Comparison of ENCODE assay signal across 12 cellular contexts in the genomic region with DNA sequence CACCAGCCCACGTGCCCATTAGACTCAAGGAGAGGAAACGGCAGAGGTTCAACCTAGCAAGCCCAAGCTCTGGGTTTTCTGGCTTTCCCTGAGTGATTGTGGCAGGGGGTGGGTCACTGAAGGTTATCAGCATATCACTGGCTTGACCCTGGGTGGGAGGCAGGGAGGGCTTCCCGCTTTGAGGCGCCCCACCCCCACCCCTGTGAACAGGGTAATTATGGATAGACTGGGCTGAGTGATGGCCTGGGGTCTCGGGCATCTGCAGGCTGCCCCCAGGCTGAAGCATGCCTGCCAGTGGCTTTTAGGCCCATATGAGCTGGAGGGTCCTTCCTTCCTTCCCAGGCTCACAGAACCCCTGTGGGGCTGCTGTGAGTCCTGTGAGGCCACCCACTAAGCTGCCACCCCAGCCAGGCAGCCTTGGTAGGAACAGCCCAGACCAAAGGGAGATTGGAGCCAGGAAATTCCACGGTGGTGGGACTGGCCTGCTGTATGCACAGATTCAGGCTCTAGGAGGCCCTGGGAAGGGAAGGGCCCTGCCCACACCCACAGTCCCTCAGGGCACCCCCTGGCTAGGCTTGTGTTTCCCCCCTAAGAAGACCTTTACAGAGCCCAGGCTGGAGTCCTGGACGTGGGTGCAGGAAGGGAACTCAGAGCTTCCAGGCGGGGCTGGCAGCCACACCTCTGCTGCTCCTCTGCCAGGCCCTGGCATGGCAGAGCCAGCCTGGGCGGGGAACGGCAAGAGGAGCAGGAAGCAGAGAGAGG. TPM values are rescaled to one million over a fixed set of nuclear protein-coding genes. Genes with fewer than 3 reads are reported as not detected.
DNase-seq lines count a peak whose midpoint lies in the region; ATAC-seq, FAIRE-seq and TF ChIP-seq lines count a peak whose summit lies in the region.
"Had no signal": no experiment of that assay in that cellular context is flagged by ENCODE, and none has a peak within 500 bp of the region (broad histone marks: within the 10 kb centered on the region; RNA-seq: fewer than 3 reads in every experiment).

No MANE protein-coding gene starts in this region.

- no peak for ATAC-seq in activated CD8-positive, alpha-beta memory T cell treated with anti-CD3 and anti-CD28 coated beads, Interleukin-2, amount 10 ng/mL, durations not matched to agents 7 days and 5 days
- ATAC-seq in left colon: peak; percentile 96

- no peak for FAIRE-seq in astrocyte (lab: Jason Lieb, UNC)

- H3K27me3 ChIP-seq in astrocyte (ENCODE audit: insufficient read depth, low read length): no peaks in the 10 kb centered on the region
- H3K27me3 ChIP-seq in thyroid gland: no peaks in the 10 kb centered on the region
- H3K27me3 ChIP-seq in vagina: no peaks in the 10 kb centered on the region
- H3K27me3 ChIP-seq: BLaER1 had no signal

- no peak overlapping the region for H3K4me3 Mint-ChIP-seq in activated CD8-positive, alpha-beta memory T cell treated with anti-CD3 and anti-CD28 coated beads, Interleukin-2, amount 10 ng/mL, durations not matched to agents 7 days and 5 days
- no peak overlapping the region for H3K4me3 Mint-ChIP-seq in astrocyte (ENCODE audit: unreplicated experiment)
- H3K4me3 Mint-ChIP-seq: neural crest cell had no signal

- no peak overlapping the region for H2AFZ ChIP-seq in astrocyte (ENCODE audit: low read depth, low read length)

- no peaks in the 10 kb centered on the region for H3K4me1 Mint-ChIP-seq in activated CD8-positive, alpha-beta memory T cell treated with anti-CD3 and anti-CD28 coated beads, Interleukin-2, amount 10 ng/mL, durations not matched to agents 7 days and 5 days
- H3K4me1 Mint-ChIP-seq in astrocyte (ENCODE audit: low read depth, unreplicated experiment): no peaks in the 10 kb centered on the region
- H3K4me1 Mint-ChIP-seq: neural crest cell had no signal

- no peak for TF ChIP-seq CTCF in astrocyte (IDR thresholded peaks at IDR 0.05; ENCODE audit: insufficient read depth, low read depth, low read length)
- no peak for TF ChIP-seq CTCF in thyroid gland (IDR thresholded peaks at IDR 0.05)
- no peak for TF ChIP-seq CTCF in vagina (IDR thresholded peaks at IDR 0.05)

- H3K4me2 ChIP-seq in astrocyte (ENCODE audit: low read length): peak overlapping the region; percentile 54
- H3K4me2 ChIP-seq: BLaER1 had no signal

- peak overlapping the region; percentile 81 for H3K27ac ChIP-seq in astrocyte (ENCODE audit: low read depth, low read length)
- H3K27ac ChIP-seq in thyroid gland: peak overlapping the region; percentile 52 to 85 (median 83)
- H3K27ac ChIP-seq in vagina: no peak overlapping the region
- H3K27ac ChIP-seq: BLaER1 had no signal

- peak; percentile 53 for DNase-seq in activated CD8-positive, alpha-beta memory T cell treated with anti-CD3 and anti-CD28 coated beads for 24 hours
- DNase-seq in activated CD8-positive, alpha-beta memory T cell treated with anti-CD3 and anti-CD28 coated beads, Interleukin-2, amount 10 ng/mL, durations not matched to agents 7 days and 5 days: no peak
- DNase-seq in astrocyte (ENCODE audit: low read depth) (no peak), left colon (peak; percentile 89 to 91), thyroid gland (peak; percentile 53 to 69), nucleus accumbens (lab: John Stamatoyannopoulos, UW) (no peak), NCI-H526 (lab: John Stamatoyannopoulos, UW) (no peak), vagina (ENCODE audit: extremely low spot score in 2 of 2) (no peak)
- DNase-seq: activated CD4-positive, alpha-beta T cell treated with anti-CD3 and anti-CD28 coated beads, Interleukin-2, amount 50 U/mL, for 48 hours; NCI-H2081 treated with DMSO at 0.1 percent for 48 hours had no signal

- H3K4me1 ChIP-seq in astrocyte (ENCODE audit: insufficient read depth, low read length) (peaks cover 35% of the 10 kb centered on the region), thyroid gland (peaks cover 20 to 39% of the 10 kb centered on the region in 2 donors), vagina (peaks cover 24% of the 10 kb centered on the region)

- H3K9me3 Mint-ChIP-seq in activated CD8-positive, alpha-beta memory T cell treated with anti-CD3 and anti-CD28 coated beads, Interleukin-2, amount 10 ng/mL, durations not matched to agents 7 days and 5 days (ENCODE audit: low read depth): no peaks in the 10 kb centered on the region
- H3K9me3 Mint-ChIP-seq in astrocyte (ENCODE audit: unreplicated experiment): no peaks in the 10 kb centered on the region
- H3K9me3 Mint-ChIP-seq: neural crest cell had no signal

- H3K79me2 ChIP-seq in astrocyte (ENCODE audit: insufficient read depth, low read length): no peaks in the 10 kb centered on the region

- H3K4me3 ChIP-seq in astrocyte (ENCODE audit: insufficient read depth, low read depth, low read length): no peak overlapping the region
- no peak overlapping the region for H3K4me3 ChIP-seq in thyroid gland (replicated peaks in 1 of 3)
- no peak overlapping the region for H3K4me3 ChIP-seq in vagina
- H3K4me3 ChIP-seq: BLaER1 had no signal

- TF ChIP-seq POLR2A in thyroid gland (IDR thresholded peaks at IDR 0.05) (no peak), vagina (IDR thresholded peaks at IDR 0.05) (no peak)

- 52 to 57% methylated on average over 10 of the region's 10 CpGs for WGBS in thyroid gland, 2 donors

- H3K36me3 Mint-ChIP-seq in activated CD8-positive, alpha-beta memory T cell treated with anti-CD3 and anti-CD28 coated beads, Interleukin-2, amount 10 ng/mL, durations not matched to agents 7 days and 5 days: no peaks in the 10 kb centered on the region
- no peaks in the 10 kb centered on the region for H3K36me3 Mint-ChIP-seq in astrocyte (ENCODE audit: low read depth, unreplicated experiment)

- H3K36me3 ChIP-seq in astrocyte (ENCODE audit: insufficient read depth, low read length) (no peaks in the 10 kb centered on the region), thyroid gland (no peaks in the 10 kb centered on the region), vagina (no peaks in the 10 kb centered on the region)
- H3K36me3 ChIP-seq: BLaER1 had no signal

- H3K9me3 ChIP-seq in astrocyte (ENCODE audit: insufficient read depth, low read depth, low read length) (peaks cover 5% of the 10 kb centered on the region), thyroid gland (no peaks in the 10 kb centered on the region), vagina (no peaks in the 10 kb centered on the region)
- H3K9me3 ChIP-seq: BLaER1 had no signal

- CTCF ChIA-PET in activated CD8-positive, alpha-beta memory T cell treated with anti-CD3 and anti-CD28 coated beads, Interleukin-2, amount 10 ng/mL, durations not matched to agents 7 days and 5 days (lab: Charles Lee): no interaction called here

- peak overlapping the region; percentile 40 for H3K9ac ChIP-seq in astrocyte (ENCODE audit: low read length)
- H3K9ac ChIP-seq: BLaER1 had no signal

- intact Hi-C loops in left colon (cut with DNase I, micrococcal nuclease): no loop called here
- intact Hi-C loops in thyroid gland (cut with DNase I): no loop called here
- intact Hi-C loops in vagina (cut with DNase I): no loop called here

- no peaks in the 10 kb centered on the region for H4K20me1 ChIP-seq in astrocyte (ENCODE audit: insufficient read depth, low read length)
- H4K20me1 ChIP-seq: BLaER1 had no signal

- no peak overlapping the region for H3K27ac Mint-ChIP-seq in activated CD8-positive, alpha-beta memory T cell treated with anti-CD3 and anti-CD28 coated beads, Interleukin-2, amount 10 ng/mL, durations not matched to agents 7 days and 5 days
- no peak overlapping the region for H3K27ac Mint-ChIP-seq in astrocyte (ENCODE audit: unreplicated experiment)

- no peaks in the 10 kb centered on the region for H3K27me3 Mint-ChIP-seq in activated CD8-positive, alpha-beta memory T cell treated with anti-CD3 and anti-CD28 coated beads, Interleukin-2, amount 10 ng/mL, durations not matched to agents 7 days and 5 days
- no peaks in the 10 kb centered on the region for H3K27me3 Mint-ChIP-seq in astrocyte (ENCODE audit: low read depth, unreplicated experiment)

RNA-seq across cellular contexts. Expression of gene GPRIN2, which starts 33.2 kb away (rescaled TPM):
- not detected for total RNA-seq in activated CD8-positive, alpha-beta memory T cell treated with anti-CD3 and anti-CD28 coated beads, Interleukin-2, amount 10 ng/mL, durations not matched to agents 7 days and 5 days
- total RNA-seq in astrocyte: 2.2 and 3.0 TPM in 2 replicates
- total RNA-seq in left colon: 10 to 100 TPM; 35.9 to 56.7 TPM
- 10 to 100 TPM in 2 of 4 donors, 1 to 10 TPM in 2; 9.1 to 14.7 (median 10.6) TPM for total RNA-seq in thyroid gland
- total RNA-seq in vagina: 5.6 TPM

RNA-seq across cellular contexts. Expression of gene SYT15, which starts 55.6 kb away (rescaled TPM):
- 1 to 10 TPM in 1 of 2 experiments, under 1 TPM in 1; 0.33 to 1.5 TPM for total RNA-seq in activated CD8-positive, alpha-beta memory T cell treated with anti-CD3 and anti-CD28 coated beads, Interleukin-2, amount 10 ng/mL, durations not matched to agents 7 days and 5 days
- 1.2 and 1.4 TPM in 2 replicates for total RNA-seq in astrocyte
- 1 to 10 TPM; 1.4 to 2.2 TPM for total RNA-seq in left colon
- 1 to 10 TPM; 1.9 to 5.0 (median 3.1) TPM for total RNA-seq in thyroid gland
- total RNA-seq in vagina: 5.4 TPM

RNA-seq across cellular contexts. Expression of gene NPY4R, which starts 57.5 kb away (rescaled TPM):
- not detected for total RNA-seq in activated CD8-positive, alpha-beta memory T cell treated with anti-CD3 and anti-CD28 coated beads, Interleukin-2, amount 10 ng/mL, durations not matched to agents 7 days and 5 days
- total RNA-seq in astrocyte (0.48 and 0.53 TPM in 2 replicates), left colon (1 to 10 TPM; 3.1 to 9.5 TPM), thyroid gland (not detected), vagina (0.49 TPM)
- total RNA-seq: neural crest cell had no signal

Comparison
In these comparisons a context has a peak if more than half of its experiments do, and no peak if none do; other contexts are left out.
1. DNase-seq: peak in activated CD8-positive, alpha-beta memory T cell treated with anti-CD3 and anti-CD28 coated beads for 24 hours (single experiment), left colon (2 of 2) and thyroid gland (2 of 2); none in activated CD8-positive, alpha-beta memory T cell treated with anti-CD3 and anti-CD28 coated beads, Interleukin-2, amount 10 ng/mL, durations not matched to agents 7 days and 5 days (single experiment), astrocyte (single experiment), nucleus accumbens (0 of 56), NCI-H526 (0 of 2) and vagina (0 of 2).